Comparison of ENCODE assay signal across 11 cellular contexts in genomic region chr3:134757549-134758069, GRCh38. TPM values are rescaled to one million over a fixed set of nuclear protein-coding genes. Genes with fewer than 3 reads are reported as not detected.
"Had no signal": no experiment of that assay in that cellular context is flagged by ENCODE, and none has a peak within 500 bp of the region (broad histone marks: within the 10 kb centered on the region; RNA-seq: fewer than 3 reads in every experiment).

No MANE protein-coding gene starts in this region.

- FAIRE-seq: H1, H54, HTR-8/SVneo, K562 had no signal

- H3K4me1 Mint-ChIP-seq: GM23338, H9 had no signal

- ATAC-seq: GM23338, HCT116, K562 had no signal

- H3K9me3 Mint-ChIP-seq: GM23338, H9, HFFc6 had no signal

- H3K4me3 ChIP-seq: GM23338, K562 had no signal

- DNase-seq: H9, HFFc6, IMR-90, KG1 had no signal

- H3K27ac Mint-ChIP-seq: GM23338, HFFc6 had no signal

- H3K4me3 Mint-ChIP-seq: GM23338, H9, HFFc6 had no signal

RNA-seq across cellular contexts. Expression of gene EPHB1, which starts 37.5 kb away (rescaled TPM):
- total RNA-seq: HT-29 had no signal
- polyA plus RNA-seq: K562 had no signal
